ENCODE assay signal across 20 cellular contexts in genomic region chr3:127444761-127445160, GRCh38.
"Had no signal": no experiment of that assay in that cellular context is flagged by ENCODE, and none has a peak within 500 bp of the region (broad histone marks: within the 10 kb centered on the region; RNA-seq: fewer than 3 reads in every experiment).

No MANE protein-coding gene starts in this region.

- H3K4me3 Mint-ChIP-seq: activated CD4-positive, alpha-beta T cell treated with anti-CD3 and anti-CD28 coated beads for 36 hours; activated CD8-positive, alpha-beta memory T cell treated with anti-CD3 and anti-CD28 coated beads, Interleukin-2, amount 10 ng/mL, durations not matched to agents 7 days and 5 days; dendritic cell treated with granulocyte-macrophage colony-stimulating factor and Interleukin-4, amounts not matched to agents 40 ng/mL and 50 ng/mL, for 4 days; nephron; stimulated activated memory B cell treated with anti-CD40 and anti-IgM and Interleukin-4, amounts not matched to agents 10 μg/mL and 1 μg/mL and 100 μg/mL, for 72 hours; T-helper 2 cell treated with Interferon-gamma antibody and Interleukin-4, amounts not matched to agents 5 μg/mL and 100 μg/mL, for 36 hours; WTC11 had no signal

- H3K4me1 Mint-ChIP-seq: activated CD4-positive, alpha-beta T cell treated with anti-CD3 and anti-CD28 coated beads for 36 hours; activated CD8-positive, alpha-beta memory T cell treated with anti-CD3 and anti-CD28 coated beads, Interleukin-2, amount 10 ng/mL, durations not matched to agents 7 days and 5 days; nephron; stimulated activated memory B cell treated with anti-CD40 and anti-IgM and Interleukin-4, amounts not matched to agents 10 μg/mL and 1 μg/mL and 100 μg/mL, for 72 hours; WTC11 had no signal

- DNase-seq: activated CD4-positive, alpha-beta T cell treated with anti-CD3 and anti-CD28 coated beads for 36 hours; activated CD4-positive, alpha-beta T cell treated with anti-CD3 and anti-CD28 coated beads, Interleukin-2, amount 50 U/mL, for 48 hours; activated CD8-positive, alpha-beta memory T cell treated with anti-CD3 and anti-CD28 coated beads, Interleukin-2, amount 10 ng/mL, durations not matched to agents 7 days and 5 days; activated naive CD4-positive, alpha-beta T cell treated with anti-CD3 and anti-CD28 coated beads, Interleukin-2, amount 50 U/mL, for 16 hours; activated T-cell treated with anti-CD3 and anti-CD28 coated beads, Interleukin-2, amount 50 U/mL, for 1 hour; adrenal gland; effector memory CD4-positive, alpha-beta T cell; esophagus squamous epithelium; lower lobe of right lung; psoas muscle; right cardiac atrium; SK-N-SH; stimulated activated CD4-positive, alpha-beta T cell treated with anti-CD3 and anti-CD28 coated beads, Interleukin-4, amount 100 ng/mL, for 24 hours had no signal

- H3K9me3 ChIP-seq: adrenal gland, esophagus squamous epithelium, lower lobe of right lung, psoas muscle, SK-N-SH had no signal

- H3K4me3 ChIP-seq: adrenal gland, esophagus squamous epithelium, lower lobe of right lung, psoas muscle, smooth muscle cell had no signal

- H3K36me3 ChIP-seq: adrenal gland, esophagus squamous epithelium, lower lobe of right lung had no signal

- H3K9me3 Mint-ChIP-seq: dendritic cell treated with granulocyte-macrophage colony-stimulating factor and Interleukin-4, amounts not matched to agents 40 ng/mL and 50 ng/mL, for 4 days; nephron; stimulated activated memory B cell treated with anti-CD40 and anti-IgM and Interleukin-4, amounts not matched to agents 10 μg/mL and 1 μg/mL and 100 μg/mL, for 72 hours; T-helper 2 cell treated with Interferon-gamma antibody and Interleukin-4, amounts not matched to agents 5 μg/mL and 100 μg/mL, for 36 hours; WTC11 had no signal

- H3K4me2 ChIP-seq: SK-N-SH, smooth muscle cell had no signal

- H3K4me1 ChIP-seq: adrenal gland, esophagus squamous epithelium, lower lobe of right lung, psoas muscle had no signal

- H3K27ac Mint-ChIP-seq: activated CD4-positive, alpha-beta T cell treated with anti-CD3 and anti-CD28 coated beads for 36 hours; activated CD8-positive, alpha-beta memory T cell treated with anti-CD3 and anti-CD28 coated beads, Interleukin-2, amount 10 ng/mL, durations not matched to agents 7 days and 5 days; dendritic cell treated with granulocyte-macrophage colony-stimulating factor and Interleukin-4, amounts not matched to agents 40 ng/mL and 50 ng/mL, for 4 days; nephron; stimulated activated memory B cell treated with anti-CD40 and anti-IgM and Interleukin-4, amounts not matched to agents 10 μg/mL and 1 μg/mL and 100 μg/mL, for 72 hours; T-helper 2 cell treated with Interferon-gamma antibody and Interleukin-4, amounts not matched to agents 5 μg/mL and 100 μg/mL, for 36 hours; WTC11 had no signal

- H3K36me3 Mint-ChIP-seq: activated CD8-positive, alpha-beta memory T cell treated with anti-CD3 and anti-CD28 coated beads, Interleukin-2, amount 10 ng/mL, durations not matched to agents 7 days and 5 days; stimulated activated memory B cell treated with anti-CD40 and anti-IgM and Interleukin-4, amounts not matched to agents 10 μg/mL and 1 μg/mL and 100 μg/mL, for 72 hours; WTC11 had no signal

- H3K27ac ChIP-seq: adrenal gland, esophagus squamous epithelium, lower lobe of right lung, psoas muscle had no signal

- ATAC-seq: activated CD4-positive, alpha-beta T cell treated with anti-CD3 and anti-CD28 coated beads for 36 hours; activated CD8-positive, alpha-beta memory T cell treated with anti-CD3 and anti-CD28 coated beads, Interleukin-2, amount 10 ng/mL, durations not matched to agents 7 days and 5 days; left colon; lower lobe of right lung; psoas muscle; right cardiac atrium; stimulated activated memory B cell treated with anti-CD40 and anti-IgM and Interleukin-4, amounts not matched to agents 10 μg/mL and 1 μg/mL and 100 μg/mL, for 72 hours; WTC11 had no signal
